In the genomic region with DNA sequence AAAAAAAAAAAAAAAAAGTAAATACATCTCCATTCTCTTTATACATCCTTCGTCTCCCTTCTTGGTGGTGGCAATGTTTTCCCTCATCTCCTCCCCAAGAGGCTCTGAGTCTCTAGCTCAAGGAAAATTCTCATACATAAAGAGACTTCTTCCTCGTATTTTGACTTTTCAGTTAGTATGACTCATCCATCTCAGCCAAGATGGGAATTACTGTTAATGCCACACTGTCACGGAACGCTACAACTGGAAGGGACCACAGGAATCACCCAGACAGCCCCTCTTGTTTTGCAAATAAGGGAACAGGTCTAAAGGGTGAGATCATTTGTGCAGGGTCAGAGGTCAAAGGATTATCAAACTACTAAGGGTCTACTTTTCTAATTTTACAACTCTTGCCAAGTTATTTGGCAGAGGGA, we compare ENCODE assay signal across 8 cellular contexts. TPM values are rescaled to one million over a fixed set of nuclear protein-coding genes. Genes with fewer than 3 reads are reported as not detected.
DNase-seq lines count a peak whose midpoint lies in the region; ATAC-seq, FAIRE-seq and TF ChIP-seq lines count a peak whose summit lies in the region.

No MANE protein-coding gene starts in this region.

- H3K27ac ChIP-seq in A549 (peak overlapping the region; percentile 86 to 92), HCT116 (ENCODE audit: low read depth, low read length) (peak overlapping the region; percentile 81), liver (ENCODE audit: low read depth in 1 of 2, low read length in 2 of 2) (peak overlapping the region; percentile 50 to 56), substantia nigra (ENCODE audit: low read depth, low read length, poor library complexity, severe bottlenecking) (no peak overlapping the region)

- ATAC-seq in A549 (peak; percentile 64 to 70), HCT116 (peak; percentile 64), HG02763 (IDR thresholded peaks at IDR 0.05; ENCODE audit: unreplicated experiment) (no peak), GM18909 (IDR thresholded peaks at IDR 0.05; ENCODE audit: poor library complexity, unreplicated experiment) (no peak)

- no TSS peak for BruUV-seq in HCT116 (replicated peaks; lab: Mats Ljungman, UMichigan)

- POLR2A ChIA-PET in A549 (lab: Yijun Ruan, JAX) = interaction anchor here (1.0 to 3.9 kb wide), 3 partner anchors 10 to 19 kb away, joined by 3 to 25 read pairs (median 3); partner anchors contain the start of gene NFE2L2
- POLR2A ChIA-PET in HCT116 (lab: Charles Lee) = interaction anchor here (1.0 to 2.0 kb wide), 4 partner anchors 10 to 80 kb away, joined by 3 to 8 read pairs (median 4); partner anchors contain the start of gene HNRNPA3

- H3K36me3 ChIP-seq in HCT116 (ENCODE audit: control insufficient read depth in 1 of 2, insufficient read depth in 2 of 2, low read length in 2 of 2) (no peaks in the 10 kb centered on the region), adipocyte (ENCODE audit: control insufficient read depth, insufficient read depth, low read length, severe bottlenecking) (no peaks in the 10 kb centered on the region), liver (ENCODE audit: control insufficient read depth in 4 of 4, insufficient read depth in 3 of 4, low read depth in 1 of 4, low read length in 3 of 4) (no peaks in the 10 kb centered on the region)

- H3K27me3 ChIP-seq in HCT116 (ENCODE audit: insufficient read depth, low read length) (no peaks in the 10 kb centered on the region), adipocyte (replicated peaks; ENCODE audit: control insufficient read depth, insufficient read depth, low read length) (no peaks in the 10 kb centered on the region), liver (ENCODE audit: control insufficient read depth in 4 of 4, insufficient read depth in 4 of 4, low read length in 3 of 4) (no peaks in the 10 kb centered on the region)

- intact Hi-C loops in HCT116 (cut with micrococcal nuclease) = loop anchor here (1.0 kb wide), 1 partner anchor 18 kb away; no protein-coding TSS in a partner anchor

- H3K79me2 ChIP-seq in HCT116 (ENCODE audit: insufficient read depth, low read length) = peaks cover 100% of the 10 kb centered on the region

- no peak overlapping the region; the same call in 2 of the 3 replicates for H3K4me3 ChIP-seq in A549
- peak overlapping the region in 1 of 2 experiments; percentile 12; a peak in 1 of 4 replicates for H3K4me3 ChIP-seq in HCT116 (replicated peaks in 1 of 2; ENCODE audit: low read depth in 1 of 2, low read length in 2 of 2)
- H3K4me3 ChIP-seq in adipocyte (ENCODE audit: low read length) = peak overlapping the region; percentile 38
- H3K4me3 ChIP-seq in liver (ENCODE audit: low read depth in 1 of 3, low read length in 3 of 3) = no peak overlapping the region

- DNase-seq in A549 (ENCODE audit: low read depth in 1 of 2, low spot score in 1 of 2) = peak; percentile 62 to 78
- peak; percentile 64 for DNase-seq in HCT116 (ENCODE audit: low read depth, low spot score)
- DNase-seq in adipocyte (ENCODE audit: low read depth) = peak; percentile 86
- DNase-seq in substantia nigra (lab: John Stamatoyannopoulos, UW) = no peak
- DNase-seq in activated gamma-delta T cell (lab: John Stamatoyannopoulos, UW) = no peak

- no peak for FAIRE-seq in A549 (lab: Jason Lieb, UNC)

- H3K9me3 ChIP-seq in A549 = no peaks in the 10 kb centered on the region
- H3K9me3 ChIP-seq in HCT116 (ENCODE audit: control insufficient read depth in 1 of 2, insufficient read depth in 1 of 2, low read depth in 1 of 2, low read length in 2 of 2) = no peaks in the 10 kb centered on the region
- H3K9me3 ChIP-seq in adipocyte (ENCODE audit: control insufficient read depth, low read length) = no peaks in the 10 kb centered on the region
- no peaks in the 10 kb centered on the region for H3K9me3 ChIP-seq in liver (ENCODE audit: control insufficient read depth in 4 of 4, low read length in 3 of 4)

- peak overlapping the region; percentile 87 for H3K4me2 ChIP-seq in A549
- H3K4me2 ChIP-seq in HCT116 (ENCODE audit: low read length) = peak overlapping the region; percentile 73

- CTCF ChIA-PET in A549 (lab: Yijun Ruan, JAX) = interaction anchor here (0.7 to 2.5 kb wide), 5 partner anchors 9 to 80 kb away, joined by 3 to 11 read pairs (median 8); partner anchors contain the start of gene NFE2L2
- CTCF ChIA-PET in HCT116 (lab: Charles Lee) = interaction anchor here (1.2 to 3.4 kb wide), 3 partner anchors 10 to 80 kb away, joined by 4 to 22 read pairs (median 5); no protein-coding TSS in a partner anchor

- H3K9me2 ChIP-seq in HCT116 (ENCODE audit: insufficient read depth) = no peaks in the 10 kb centered on the region

- H3K9ac ChIP-seq in HCT116 (ENCODE audit: low read length) = peak overlapping the region; percentile 53
- H3K9ac ChIP-seq in adipocyte (ENCODE audit: low read length) = no peak overlapping the region
- no peak overlapping the region for H3K9ac ChIP-seq in liver (ENCODE audit: low read depth in 1 of 2, low read length in 2 of 2)

- RAD21 ChIA-PET in HCT116 (lab: Charles Lee; ENCODE audit: low non-redundant PET in 1 of 2, low total read pairs in 2 of 2, uncharacterized antibody in 2 of 2, unreplicated experiment in 2 of 2) = no interaction called here

- no peak for TF ChIP-seq RAD21 in A549 (conservative IDR thresholded peaks at IDR 0.05 in 1 of 2, IDR thresholded peaks at IDR 0.05 in 1 of 2)
- no peak for TF ChIP-seq RAD21 in HCT116 (IDR thresholded peaks at IDR 0.05; ENCODE audit: low read depth)
- TF ChIP-seq RAD21 in liver (IDR thresholded peaks at IDR 0.05) = no peak

- TF ChIP-seq CTCF in A549 (IDR thresholded peaks at IDR 0.05) (no peak), HCT116 (IDR thresholded peaks at IDR 0.05 in 2 of 3, conservative IDR thresholded peaks at IDR 0.05 in 1 of 3; ENCODE audit: borderline replicate concordance in 1 of 3, insufficient read depth in 1 of 3, low read depth in 2 of 3, low read length in 2 of 3) (no peak), liver (IDR thresholded peaks at IDR 0.05; ENCODE audit: low read depth, low read length, missing input control) (no peak)

- no peak for TF ChIP-seq POLR2A in A549 (IDR thresholded peaks at IDR 0.05; ENCODE audit: low read length)
- TF ChIP-seq POLR2A in HCT116 (IDR thresholded peaks at IDR 0.05; ENCODE audit: borderline replicate concordance, extremely low read depth, insufficient read depth, insufficient read length) = no peak

- no peak for TF ChIP-seq EP300 in A549 (IDR thresholded peaks at IDR 0.05)

- 0 out of 2 replicates have a peak, but pooled peaks cover 3% of the 10 kb centered on the region for H4K20me1 ChIP-seq in HCT116 (ENCODE audit: insufficient read depth)

- no peak overlapping the region for H2AFZ ChIP-seq in HCT116 (ENCODE audit: low read depth, low read length, poor library complexity, severe bottlenecking)

- WGBS in A549 (ENCODE audit: missing lambda C conversion rate) = 2% methylated on average over 4 of the region's 4 CpGs
- 71% methylated on average over 4 of the region's 4 CpGs for WGBS in liver

- H3K4me1 ChIP-seq in A549 (peaks cover 98% of the 10 kb centered on the region), HCT116 (ENCODE audit: control insufficient read depth in 1 of 2, insufficient read depth in 2 of 2, low read length in 2 of 2) (peaks cover 70 to 97% of the 10 kb centered on the region in 2 experiments), adipocyte (ENCODE audit: control insufficient read depth, insufficient read depth, low read length) (peaks cover 84% of the 10 kb centered on the region), liver (ENCODE audit: control insufficient read depth in 4 of 4, insufficient read depth in 4 of 4, low read length in 3 of 4) (peaks cover 9 to 54% (median 31%) of the 10 kb centered on the region in 4 donors)

TF ChIP-seq in A549, 52 proteins besides CTCF, POLR2A, EP300 and RAD21 (continues in another document):
- TF ChIP-seq, protein P1, sequence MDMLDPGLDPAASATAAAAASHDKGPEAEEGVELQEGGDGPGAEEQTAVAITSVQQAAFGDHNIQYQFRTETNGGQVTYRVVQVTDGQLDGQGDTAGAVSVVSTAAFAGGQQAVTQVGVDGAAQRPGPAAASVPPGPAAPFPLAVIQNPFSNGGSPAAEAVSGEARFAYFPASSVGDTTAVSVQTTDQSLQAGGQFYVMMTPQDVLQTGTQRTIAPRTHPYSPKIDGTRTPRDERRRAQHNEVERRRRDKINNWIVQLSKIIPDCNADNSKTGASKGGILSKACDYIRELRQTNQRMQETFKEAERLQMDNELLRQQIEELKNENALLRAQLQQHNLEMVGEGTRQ (IDR thresholded peaks at IDR 0.05) = no peak

TF ChIP-seq in HCT116, 20 proteins besides CTCF, POLR2A, EP300 and RAD21 (continues in another document):
- TF ChIP-seq, protein P2, sequence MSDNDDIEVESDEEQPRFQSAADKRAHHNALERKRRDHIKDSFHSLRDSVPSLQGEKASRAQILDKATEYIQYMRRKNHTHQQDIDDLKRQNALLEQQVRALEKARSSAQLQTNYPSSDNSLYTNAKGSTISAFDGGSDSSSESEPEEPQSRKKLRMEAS (IDR thresholded peaks at IDR 0.05) = no peak; the same call in 1 of the 2 replicates
- TF ChIP-seq POLR2AphosphoS5 (IDR thresholded peaks at IDR 0.05; ENCODE audit: low read depth, low read length) (no peak), SP1 (IDR thresholded peaks at IDR 0.05; ENCODE audit: low read depth) (peak; percentile 66)

TF ChIP-seq in liver, 16 proteins besides CTCF, POLR2A, EP300 and RAD21:
- TF ChIP-seq HNF4G (IDR thresholded peaks at IDR 0.05) (no peak), JUND (IDR thresholded peaks at IDR 0.05) (peak in 1 of 2 donors; percentile 57), NR2F2 (IDR thresholded peaks at IDR 0.05) (peak; percentile 29)
TF ChIP-seq in liver: peak in this region for 2.

RNA-seq across cellular contexts. Expression of gene NFE2L2, which starts 19.5 kb away (rescaled TPM):
- 146 and 162 TPM in 2 replicates for polyA plus RNA-seq in A549 (2011; rRNA removed)
- polyA plus RNA-seq in A549 (2012; cell fraction: cytosol; rRNA removed) = 39.8 and 49.5 TPM in 2 replicates
- 31.1 and 38.8 TPM in 2 replicates for polyA plus RNA-seq in A549 (2012; cell fraction: nucleus; rRNA removed)
- 61.0 to 65.8 TPM (median 62.0 TPM) in 3 replicates for polyA plus RNA-seq in A549 (2017; fragmentation: RNase III; extraction: RNeasy Plus Mini Kit Qiagen cat#74134 plus additional on column Dnase treatment)
- 168 and 177 TPM in 2 replicates for polyA minus RNA-seq in A549 (2011; rRNA and poly(A)+ RNA removed)
- total RNA-seq in HCT116 (2021; ENCODE audit: unreplicated experiment) = 106 TPM
- polyA plus RNA-seq in HCT116 (2012) = 66.5 and 78.3 TPM in 2 replicates
- 10 to 100 TPM; 22.5 to 31.0 TPM for total RNA-seq in liver
- polyA plus RNA-seq in liver = 10 to 100 TPM; 26.8 to 27.4 TPM

RNA-seq across cellular contexts. Expression of gene HNRNPA3, which starts 32.4 kb away (rescaled TPM):
- 250 and 357 TPM in 2 replicates for polyA plus RNA-seq in A549 (2011; rRNA removed)
- polyA plus RNA-seq in A549 (2012; cell fraction: cytosol; rRNA removed) = 101 and 131 TPM in 2 replicates
- polyA plus RNA-seq in A549 (2012; cell fraction: nucleus; rRNA removed) = 27.7 and 52.1 TPM in 2 replicates
- polyA plus RNA-seq in A549 (2017; fragmentation: RNase III; extraction: RNeasy Plus Mini Kit Qiagen cat#74134 plus additional on column Dnase treatment) = 714 to 805 TPM (median 755 TPM) in 3 replicates
- polyA minus RNA-seq in A549 (2011; rRNA and poly(A)+ RNA removed) = 32.7 and 35.5 TPM in 2 replicates
- total RNA-seq in HCT116 (2021; ENCODE audit: unreplicated experiment) = 328 TPM
- 376 and 446 TPM in 2 replicates for polyA plus RNA-seq in HCT116 (2012)
- 10 to 100 TPM; 41.5 to 61.9 TPM for total RNA-seq in liver
- polyA plus RNA-seq in liver = 10 to 100 TPM; 22.9 to 72.5 TPM

Comparison
In these comparisons a context has a peak if more than half of its experiments do, and no peak if none do; other contexts are left out.
1. ATAC-seq: peak in A549 (2 of 2) and HCT116 (single experiment); none in HG02763 (single experiment) and GM18909 (single experiment).
2. DNase-seq: peak in A549 (2 of 2), HCT116 (single experiment) and adipocyte (single experiment); none in substantia nigra (0 of 49) and activated gamma-delta T cell (single experiment).
3. Of the 6 proteins assayed by ChIP-seq in both A549 and HCT116: peak only in A549: none; only in HCT116: CEBPB; in both: none; in neither: 5.